8 cellular contexts compared by ENCODE assay signal in the genomic region with DNA sequence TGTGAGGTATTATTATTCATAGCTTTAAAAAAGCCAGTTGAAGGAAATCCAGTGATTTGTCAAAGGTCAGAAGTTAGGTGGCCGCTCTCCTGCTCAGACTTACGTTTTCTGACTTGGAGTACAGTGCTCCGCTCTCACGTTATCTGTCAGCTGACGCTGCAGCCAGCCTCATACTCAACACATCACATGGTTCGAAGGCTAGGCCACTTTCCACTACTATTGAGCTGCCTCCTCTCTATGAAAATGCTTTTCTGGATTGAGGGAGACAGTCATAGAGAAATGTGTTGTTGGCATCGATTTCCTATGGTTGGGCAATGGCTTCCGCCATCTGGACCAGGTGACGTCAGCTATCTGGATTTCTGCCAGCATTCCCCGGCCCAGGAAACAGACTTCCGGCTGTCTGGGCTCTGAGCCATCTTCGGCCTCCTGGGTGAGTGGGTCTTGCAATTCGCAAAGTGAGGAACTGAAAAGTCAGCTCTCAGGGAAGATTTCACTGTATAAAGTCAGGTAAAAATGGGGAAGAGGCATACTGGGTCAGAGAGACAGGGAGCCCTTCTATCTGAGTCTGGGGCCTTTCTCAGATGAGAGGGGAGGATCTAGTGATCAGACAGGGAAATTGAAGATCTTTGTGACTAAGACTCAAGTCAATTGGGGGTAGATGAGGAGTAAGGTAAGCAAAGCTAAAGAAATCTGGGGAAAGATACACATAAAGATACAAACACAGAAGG. TPM values are rescaled to one million over a fixed set of nuclear protein-coding genes. Genes with fewer than 3 reads are reported as not detected.
DNase-seq lines count a peak whose midpoint lies in the region; ATAC-seq and TF ChIP-seq lines count a peak whose summit lies in the region.

No MANE protein-coding gene starts in this region.

- H3K27me3 ChIP-seq in parathyroid adenoma (ENCODE audit: control insufficient read depth, insufficient read depth, low read length), result no peaks in the 10 kb centered on the region

- H3K79me2 ChIP-seq in parathyroid adenoma, result no peaks in the 10 kb centered on the region

- no peaks in the 10 kb centered on the region for H3K9me3 Mint-ChIP-seq in activated naive CD8-positive, alpha-beta T cell treated with anti-CD3 and anti-CD28 coated beads, Interleukin-2, amount 10 ng/mL, durations not matched to agents 7 days and 5 days

- no peak for TF ChIP-seq CTCF in parathyroid adenoma (IDR thresholded peaks at IDR 0.05)

- H3K4me1 Mint-ChIP-seq in activated naive CD8-positive, alpha-beta T cell treated with anti-CD3 and anti-CD28 coated beads, Interleukin-2, amount 10 ng/mL, durations not matched to agents 7 days and 5 days, result peaks cover 59% of the 10 kb centered on the region

- peak overlapping the region; percentile 39 for H3K4me2 ChIP-seq in parathyroid adenoma (ENCODE audit: low read length)

- no peak for ATAC-seq in activated naive CD8-positive, alpha-beta T cell treated with anti-CD3 and anti-CD28 coated beads, Interleukin-2, amount 10 ng/mL, durations not matched to agents 7 days and 5 days (ENCODE audit: low read depth)
- ATAC-seq in GM19351 (IDR thresholded peaks at IDR 0.05; ENCODE audit: unreplicated experiment) (no peak), HG03196 (IDR thresholded peaks at IDR 0.05; ENCODE audit: unreplicated experiment) (no peak)

- peak overlapping the region; percentile 65 for H2AFZ ChIP-seq in parathyroid adenoma

- peak overlapping the region; percentile 39 for H3K4me3 Mint-ChIP-seq in activated naive CD8-positive, alpha-beta T cell treated with anti-CD3 and anti-CD28 coated beads, Interleukin-2, amount 10 ng/mL, durations not matched to agents 7 days and 5 days

- peaks cover 29% of the 10 kb centered on the region for H3K4me1 ChIP-seq in parathyroid adenoma

- H3K9me3 ChIP-seq in parathyroid adenoma (ENCODE audit: control insufficient read depth, low read length), result no peaks in the 10 kb centered on the region

- POLR2A ChIA-PET in activated naive CD8-positive, alpha-beta T cell treated with anti-CD3 and anti-CD28 coated beads, Interleukin-2, amount 10 ng/mL, durations not matched to agents 7 days and 5 days (lab: Charles Lee), result interaction anchor here (0.6 to 1.2 kb wide), 5 partner anchors 12 to 40 kb away, joined by 3 to 9 read pairs (median 5); no protein-coding TSS in a partner anchor

- H3K27me3 Mint-ChIP-seq in activated naive CD8-positive, alpha-beta T cell treated with anti-CD3 and anti-CD28 coated beads, Interleukin-2, amount 10 ng/mL, durations not matched to agents 7 days and 5 days, result no peaks in the 10 kb centered on the region

- H3K36me3 Mint-ChIP-seq in activated naive CD8-positive, alpha-beta T cell treated with anti-CD3 and anti-CD28 coated beads, Interleukin-2, amount 10 ng/mL, durations not matched to agents 7 days and 5 days, result peaks cover 2% of the 10 kb centered on the region

- peak overlapping the region; percentile 68 for H3K27ac Mint-ChIP-seq in activated naive CD8-positive, alpha-beta T cell treated with anti-CD3 and anti-CD28 coated beads, Interleukin-2, amount 10 ng/mL, durations not matched to agents 7 days and 5 days

- no peak overlapping the region for H3K9ac ChIP-seq in parathyroid adenoma

- no peaks in the 10 kb centered on the region for H3K36me3 ChIP-seq in parathyroid adenoma (ENCODE audit: control insufficient read depth, insufficient read depth, low read length)

- DNase-seq in C1 segment of cervical spinal cord (lab: John Stamatoyannopoulos, UW) (peak; percentile 19 to 94 (median 87)), HPDE6-E6E7 (ENCODE audit: extremely low spot score) (peak; percentile 83), NCI-H82 treated with DMSO at 0.1 percent for 48 hours (lab: John Stamatoyannopoulos, UW; ENCODE audit: unreplicated experiment) (peak; percentile 28), head of caudate nucleus (peak; percentile 67 to 96 (median 88))
- DNase-seq in activated naive CD8-positive, alpha-beta T cell treated with anti-CD3 and anti-CD28 coated beads, Interleukin-2, amount 10 ng/mL, durations not matched to agents 7 days and 5 days, result no peak

- intact Hi-C loops in head of caudate nucleus (cut with DNase I), result loop anchor here (5.0 kb wide), 1 partner anchor 40 kb away; a partner anchor contains a TSS

- H3K4me3 ChIP-seq in parathyroid adenoma (ENCODE audit: low read depth, low read length), result peak overlapping the region; percentile 17

- H3K27ac ChIP-seq in parathyroid adenoma, result peak overlapping the region; percentile 68

RNA-seq across cellular contexts. Expression of a gene that starts 37.5 kb away (rescaled TPM):
- 10 to 100 TPM; 49.1 to 52.7 TPM for total RNA-seq in activated naive CD8-positive, alpha-beta T cell treated with anti-CD3 and anti-CD28 coated beads, Interleukin-2, amount 10 ng/mL, durations not matched to agents 7 days and 5 days

RNA-seq across cellular contexts. Expression of a gene that starts 39.4 kb away (rescaled TPM):
- total RNA-seq in activated naive CD8-positive, alpha-beta T cell treated with anti-CD3 and anti-CD28 coated beads, Interleukin-2, amount 10 ng/mL, durations not matched to agents 7 days and 5 days, result 100 to 1,000 TPM; 261 to 271 TPM
